Comparison of ENCODE assay signal across 7 cellular contexts in genomic region chr7:151244156-151244870, GRCh38. TPM values are rescaled to one million over a fixed set of nuclear protein-coding genes. Genes with fewer than 3 reads are reported as not detected.
DNase-seq lines count a peak whose midpoint lies in the region; ATAC-seq and TF ChIP-seq lines count a peak whose summit lies in the region.

No MANE protein-coding gene starts in this region.

- peaks cover 12 to 14% of the 10 kb centered on the region in 2 donors for H3K36me3 Mint-ChIP-seq in stimulated activated naive B cell treated with anti-CD40 and anti-IgM and Interleukin-4, amounts not matched to agents 10 μg/mL and 1 μg/mL and 100 μg/mL, for 72 hours

- intact Hi-C loops in breast epithelium (cut with DNase I; ENCODE audit: low total_unique reads): no loop called here

- no peak for TF ChIP-seq POLR2A in breast epithelium (IDR thresholded peaks at IDR 0.05)

- peak overlapping the region; percentile 89 for H3K27ac Mint-ChIP-seq in stimulated activated naive B cell treated with anti-CD40 and anti-IgM and Interleukin-4, amounts not matched to agents 10 μg/mL and 1 μg/mL and 100 μg/mL, for 72 hours

- H3K4me1 Mint-ChIP-seq in stimulated activated naive B cell treated with anti-CD40 and anti-IgM and Interleukin-4, amounts not matched to agents 10 μg/mL and 1 μg/mL and 100 μg/mL, for 72 hours: peaks cover 37 to 57% of the 10 kb centered on the region in 2 donors

- H3K4me3 ChIP-seq in breast epithelium (peak overlapping the region in 1 of 3 donors; percentile 70), MG63 (no peak overlapping the region)

- no peaks in the 10 kb centered on the region for H3K27me3 ChIP-seq in breast epithelium
- no peaks in the 10 kb centered on the region for H3K27me3 ChIP-seq in MG63

- no peaks in the 10 kb centered on the region for H3K9me3 ChIP-seq in breast epithelium
- H3K9me3 ChIP-seq in MG63: no peaks in the 10 kb centered on the region

- H3K4me3 Mint-ChIP-seq in stimulated activated naive B cell treated with anti-CD40 and anti-IgM and Interleukin-4, amounts not matched to agents 10 μg/mL and 1 μg/mL and 100 μg/mL, for 72 hours: peak overlapping the region; percentile 75 to 83

- H3K9me3 Mint-ChIP-seq in stimulated activated naive B cell treated with anti-CD40 and anti-IgM and Interleukin-4, amounts not matched to agents 10 μg/mL and 1 μg/mL and 100 μg/mL, for 72 hours: no peaks in the 10 kb centered on the region

- peaks cover 28 to 32% of the 10 kb centered on the region in 2 donors for H3K27me3 Mint-ChIP-seq in stimulated activated naive B cell treated with anti-CD40 and anti-IgM and Interleukin-4, amounts not matched to agents 10 μg/mL and 1 μg/mL and 100 μg/mL, for 72 hours

- H3K36me3 ChIP-seq in breast epithelium (no peaks in the 10 kb centered on the region), MG63 (no peaks in the 10 kb centered on the region)

- TF ChIP-seq CTCF in breast epithelium (IDR thresholded peaks at IDR 0.05): peak; percentile 61 to 63 (median 62)

- ATAC-seq in stimulated activated naive B cell treated with anti-CD40 and anti-IgM and Interleukin-4, amounts not matched to agents 10 μg/mL and 1 μg/mL and 100 μg/mL, for 72 hours (replicated peaks): peak; percentile 28 to 41

- DNase-seq in ELF-1 (ENCODE audit: low read depth, low spot score) (peak; percentile 72), KBM-7 (peak; percentile 74), T-helper 2 cell (peak in 4 of 5 experiments; percentile 25 to 63 (median 39)), breast epithelium (ENCODE audit: low spot score in 2 of 2) (no peak), kidney tubule cell (ENCODE audit: low spot score) (peak; percentile 45), MG63 (no peak)
- no peak for DNase-seq in stimulated activated naive B cell treated with anti-CD40 and anti-IgM and Interleukin-4, amounts not matched to agents 10 μg/mL and 1 μg/mL and 100 μg/mL, for 72 hours

- peaks cover 9 to 21% of the 10 kb centered on the region in 2 donors for H3K4me1 ChIP-seq in breast epithelium

- H3K27ac ChIP-seq in breast epithelium: no peak overlapping the region

- in situ Hi-C loops in KBM-7 (cut with MboI; ENCODE audit: low pct_unique_long_range_greater_than_20kb, low sequenced_read_pairs): no loop called here

RNA-seq across cellular contexts. Expression of gene SMARCD3, which starts 4.2 kb away (rescaled TPM):
- total RNA-seq in breast epithelium: 10 to 100 TPM; 21.3 to 69.5 (median 43.5) TPM
- 12.0 and 14.2 TPM in 2 replicates for total RNA-seq in MG63 (2014; rRNA removed; shearing (Covaris generic); ENCODE audit: low replicate concordance)

RNA-seq across cellular contexts. Expression of gene CHPF2, which starts 12.0 kb away (rescaled TPM):
- 10 to 100 TPM; 24.5 to 40.6 (median 38.3) TPM for total RNA-seq in breast epithelium
- 15.4 and 26.5 TPM in 2 replicates for total RNA-seq in MG63 (2014; rRNA removed; shearing (Covaris generic); ENCODE audit: low replicate concordance)

RNA-seq across cellular contexts. Expression of gene ABCF2, which starts 17.3 kb away (rescaled TPM):
- 10 to 100 TPM; 35.6 to 58.7 (median 42.2) TPM for total RNA-seq in breast epithelium
- 48.4 and 75.0 TPM in 2 replicates for total RNA-seq in MG63 (2014; rRNA removed; shearing (Covaris generic); ENCODE audit: low replicate concordance)

RNA-seq across cellular contexts. Expression of gene H2BK1, which starts 34.0 kb away (rescaled TPM):
- total RNA-seq in breast epithelium: not detected
- not detected in 2 replicates for total RNA-seq in MG63 (2014; rRNA removed; shearing (Covaris generic); ENCODE audit: low replicate concordance)

RNA-seq across cellular contexts. Expression of gene ASB10, which starts 57.3 kb away (rescaled TPM):
- total RNA-seq in breast epithelium: not detected
- total RNA-seq in MG63 (2014; rRNA removed; shearing (Covaris generic); ENCODE audit: low replicate concordance): not detected in 2 replicates

Comparison
In these comparisons a context has a peak if more than half of its experiments do, and no peak if none do; other contexts are left out.
1. DNase-seq: peak in ELF-1 (single experiment), KBM-7 (single experiment), T-helper 2 cell (4 of 5) and kidney tubule cell (single experiment); none in breast epithelium (0 of 2), stimulated activated naive B cell treated with anti-CD40 and anti-IgM and Interleukin-4, amounts not matched to agents 10 μg/mL and 1 μg/mL and 100 μg/mL, for 72 hours (single experiment) and MG63 (single experiment).